Comparison of ENCODE assay signal across 12 cellular contexts in genomic region chr5:82406200-82406773, GRCh38.
A peak's percentile ranks its signal among the peaks of the same experiment; 100 is the strongest.
DNase-seq lines count a peak whose midpoint lies in the region; ATAC-seq and TF ChIP-seq lines count a peak whose summit lies in the region.
"Had no signal": no experiment of that assay in that cellular context is flagged by ENCODE, and none has a peak within 500 bp of the region (broad histone marks: within the 10 kb centered on the region; RNA-seq: fewer than 3 reads in every experiment).

No MANE protein-coding gene starts in this region.

- H3K36me3 Mint-ChIP-seq in activated CD8-positive, alpha-beta T cell treated with anti-CD3 and anti-CD28 coated beads for 36 hours (ENCODE audit: low read depth), result no peaks in the 10 kb centered on the region
- H3K36me3 Mint-ChIP-seq: memory B cell had no signal

- POLR2A ChIA-PET in activated CD8-positive, alpha-beta T cell treated with anti-CD3 and anti-CD28 coated beads for 36 hours (lab: Charles Lee), result no interaction called here

- H3K9me3 Mint-ChIP-seq in activated CD8-positive, alpha-beta T cell treated with anti-CD3 and anti-CD28 coated beads for 36 hours, result peaks cover 4% of the 10 kb centered on the region

- 43 to 67% methylated on average over 13 of the region's 13 CpGs for WGBS in lung, 2 donors

- no peak overlapping the region for H3K27ac Mint-ChIP-seq in activated CD8-positive, alpha-beta T cell treated with anti-CD3 and anti-CD28 coated beads for 36 hours
- H3K27ac Mint-ChIP-seq: CD4-positive, alpha-beta T cell; memory B cell had no signal

- peak; percentile 48 for ATAC-seq in lung (ENCODE audit: insufficient read depth, low FRiP score)
- no peak for ATAC-seq in activated CD8-positive, alpha-beta T cell treated with anti-CD3 and anti-CD28 coated beads for 36 hours

- H3K9me3 ChIP-seq in HUES48 (ENCODE audit: control insufficient read depth, insufficient read depth, low read length), result peaks cover 12% of the 10 kb centered on the region
- peaks cover 4 to 9% of the 10 kb centered on the region in 2 donors for H3K9me3 ChIP-seq in lung (ENCODE audit: control insufficient read depth in 2 of 2, insufficient read depth in 1 of 2, low read length in 1 of 2)

- H3K4me1 ChIP-seq in HUES48 (ENCODE audit: control insufficient read depth, insufficient read depth, low read length) (peaks cover 22% of the 10 kb centered on the region), lung (ENCODE audit: control insufficient read depth in 2 of 2, insufficient read depth in 2 of 2, low read length in 2 of 2) (peaks cover 0 to 3% of the 10 kb centered on the region in 2 donors)

- no peaks in the 10 kb centered on the region for H3K27me3 Mint-ChIP-seq in activated CD8-positive, alpha-beta T cell treated with anti-CD3 and anti-CD28 coated beads for 36 hours
- H3K27me3 Mint-ChIP-seq: CD4-positive, alpha-beta T cell; memory B cell had no signal

- H3K27ac ChIP-seq in HUES48 (ENCODE audit: low read depth, low read length) (peak overlapping the region; percentile 31), lung (ENCODE audit: low read depth in 1 of 2, low read length in 1 of 2) (peak overlapping the region in 1 of 2 donors; percentile 74)

- H3K4me3 ChIP-seq in HUES48 (ENCODE audit: low read depth, low read length), result peak overlapping the region; percentile 14; the same call in 1 of the 2 replicates
- no peak overlapping the region for H3K4me3 ChIP-seq in cardiac fibroblast (replicated peaks in 1 of 2; ENCODE audit: low read depth in 2 of 2, low read length in 2 of 2)
- H3K4me3 ChIP-seq in lung, result no peak overlapping the region

- DNase-seq in AG08395 (ENCODE audit: low spot score) (peak; percentile 17), cardiac fibroblast (ENCODE audit: low read depth in 2 of 2) (peak; percentile 95 to 100), lung (ENCODE audit: low spot score) (peak; percentile 53), NCI-H1417 treated with DMSO at 0.1 percent for 48 hours (lab: John Stamatoyannopoulos, UW) (no peak), SK-N-DZ (ENCODE audit: low spot score) (no peak), activated gamma-delta T cell treated with Interleukin-2 at 50 U/mL for 16 hours (no peak)
- DNase-seq in activated CD8-positive, alpha-beta T cell treated with anti-CD3 and anti-CD28 coated beads for 36 hours, result no peak
- DNase-seq: amygdala; CD4-positive, alpha-beta T cell; NCI-H2107 had no signal

- intact Hi-C loops in activated CD8-positive, alpha-beta T cell treated with anti-CD3 and anti-CD28 coated beads for 36 hours (cut with micrococcal nuclease), result no loop called here

- CTCF ChIA-PET in activated CD8-positive, alpha-beta T cell treated with anti-CD3 and anti-CD28 coated beads for 36 hours (lab: Charles Lee), result no interaction called here

- no peak overlapping the region for H3K4me3 Mint-ChIP-seq in activated CD8-positive, alpha-beta T cell treated with anti-CD3 and anti-CD28 coated beads for 36 hours
- H3K4me3 Mint-ChIP-seq: CD4-positive, alpha-beta T cell; memory B cell had no signal

- no peak for TF ChIP-seq CTCF in cardiac fibroblast (IDR thresholded peaks at IDR 0.05; ENCODE audit: low read depth, low read length)
- no peak for TF ChIP-seq CTCF in lung (IDR thresholded peaks at IDR 0.05; ENCODE audit: control extremely low read depth, extremely low read depth)
- no peak for TF ChIP-seq CTCF in activated CD8-positive, alpha-beta T cell treated with anti-CD3 and anti-CD28 coated beads for 36 hours (IDR thresholded peaks at IDR 0.05)

- H3K27me3 ChIP-seq in HUES48 (ENCODE audit: control insufficient read depth, insufficient read depth, low read length) (no peaks in the 10 kb centered on the region), lung (ENCODE audit: control insufficient read depth, insufficient read depth) (no peaks in the 10 kb centered on the region)

- H3K4me1 Mint-ChIP-seq in activated CD8-positive, alpha-beta T cell treated with anti-CD3 and anti-CD28 coated beads for 36 hours (ENCODE audit: low read depth), result no peaks in the 10 kb centered on the region
- H3K4me1 Mint-ChIP-seq: memory B cell had no signal

- no peaks in the 10 kb centered on the region for H3K36me3 ChIP-seq in HUES48 (ENCODE audit: control insufficient read depth, insufficient read depth, low read length)
- H3K36me3 ChIP-seq in lung (ENCODE audit: control insufficient read depth in 2 of 2, insufficient read depth in 2 of 2, low read length in 2 of 2), result no peaks in the 10 kb centered on the region

- no peak overlapping the region for H3K9ac ChIP-seq in HUES48 (ENCODE audit: low read depth, low read length)

Comparison
In these comparisons a context has a peak if more than half of its experiments do, and no peak if none do; other contexts are left out.
1. DNase-seq: peak in AG08395 (single experiment), cardiac fibroblast (2 of 2) and lung (single experiment); none in activated CD8-positive, alpha-beta T cell treated with anti-CD3 and anti-CD28 coated beads for 36 hours (single experiment), NCI-H1417 treated with DMSO at 0.1 percent for 48 hours (single experiment), SK-N-DZ (single experiment) and activated gamma-delta T cell treated with Interleukin-2 at 50 U/mL for 16 hours (single experiment).